Comparison of ENCODE assay signal across 29 cellular contexts in genomic region chr13:113798200-113798811, GRCh38.
"Had no signal": no experiment of that assay in that cellular context is flagged by ENCODE, and none has a peak within 500 bp of the region (broad histone marks: within the 10 kb centered on the region; RNA-seq: fewer than 3 reads in every experiment).

No MANE protein-coding gene starts in this region.

- ATAC-seq: naive thymus-derived CD8-positive, alpha-beta T cell; natural killer cell treated with Interleukin-12 subunit alpha and Interleukin-12 subunit beta and Interleukin-15 and Interleukin-18, amount 100 ng/mL, for 72 hours; psoas muscle; right cardiac atrium; sciatic nerve; stimulated activated memory B cell treated with anti-CD40 and anti-IgM and Interleukin-4, amounts not matched to agents 10 μg/mL and 1 μg/mL and 100 μg/mL, for 72 hours; stimulated activated naive CD8-positive, alpha-beta T cell treated with anti-CD3 and anti-CD28 coated beads, Interleukin-15, amount 100 ng/mL, for 72 hours; stimulated activated naive CD8-positive, alpha-beta T cell treated with anti-CD3 and anti-CD28 coated beads, Interleukin-15, Interleukin-2, amounts not matched to agents 100 U/mL and 50 U/mL, for 24 hours; upper lobe of right lung had no signal

- H3K27me3 ChIP-seq: ovary, suprapubic skin, testis, transverse colon, upper lobe of right lung, vagina had no signal

- H3K27ac ChIP-seq: neutrophil, ovary, parathyroid adenoma, psoas muscle, skin epidermis, spleen, suprapubic skin, testis, tibial artery, transverse colon, upper lobe of right lung, vagina had no signal

- H3K36me3 ChIP-seq: neutrophil, ovary, suprapubic skin, tibial artery, transverse colon, upper lobe of right lung, vagina had no signal

- H3K4me1 ChIP-seq: parathyroid adenoma, psoas muscle had no signal

- H3K4me2 ChIP-seq: smooth muscle cell had no signal

- DNase-seq: naive thymus-derived CD8-positive, alpha-beta T cell; nephron progenitor cell; nucleus accumbens; psoas muscle; right cardiac atrium; stimulated activated CD4-positive, alpha-beta T cell treated with anti-CD3 and anti-CD28 coated beads, Interleukin-12 subunit alpha, Interleukin-12 subunit beta, amount 100 ng/mL, for 4 hours; stimulated activated CD4-positive, alpha-beta T cell treated with anti-CD3 and anti-CD28 coated beads, Interleukin-1b, Interleukin-23, amount 100 ng/mL, for 48 hours; stimulated activated CD4-positive, alpha-beta T cell treated with anti-CD3 and anti-CD28 coated beads, Interleukin-4, amount 100 ng/mL, for 1 hour; stimulated activated CD4-positive, alpha-beta T cell treated with anti-CD3 and anti-CD28 coated beads, Interleukin-4, amount 100 ng/mL, for 4 hours; stimulated activated CD8-positive, alpha-beta memory T cell treated with anti-CD3 and anti-CD28 coated beads, Interleukin-4, amount 100 ng/mL, for 48 hours; stimulated activated naive CD4-positive, alpha-beta T cell; stimulated activated naive CD8-positive, alpha-beta T cell treated with anti-CD3 and anti-CD28 coated beads, Interleukin-15, amount 100 ng/mL, for 72 hours; stimulated activated naive CD8-positive, alpha-beta T cell treated with anti-CD3 and anti-CD28 coated beads, Interleukin-15, Interleukin-2, amounts not matched to agents 100 U/mL and 50 U/mL, for 24 hours; substantia nigra; testis; transverse colon had no signal

- H3K79me2 ChIP-seq: parathyroid adenoma had no signal

- H3K9me3 ChIP-seq: neutrophil, ovary, psoas muscle, spleen, suprapubic skin, testis, tibial artery, transverse colon, upper lobe of right lung, vagina had no signal

- H3K4me3 ChIP-seq: ovary, psoas muscle, skin epidermis, smooth muscle cell, spleen, suprapubic skin, testis, tibial artery, transverse colon, upper lobe of right lung, vagina had no signal

- H2AFZ ChIP-seq: parathyroid adenoma had no signal

- H3K9ac ChIP-seq: parathyroid adenoma had no signal
